Comparison of ENCODE assay signal across 8 cellular contexts in the genomic region with DNA sequence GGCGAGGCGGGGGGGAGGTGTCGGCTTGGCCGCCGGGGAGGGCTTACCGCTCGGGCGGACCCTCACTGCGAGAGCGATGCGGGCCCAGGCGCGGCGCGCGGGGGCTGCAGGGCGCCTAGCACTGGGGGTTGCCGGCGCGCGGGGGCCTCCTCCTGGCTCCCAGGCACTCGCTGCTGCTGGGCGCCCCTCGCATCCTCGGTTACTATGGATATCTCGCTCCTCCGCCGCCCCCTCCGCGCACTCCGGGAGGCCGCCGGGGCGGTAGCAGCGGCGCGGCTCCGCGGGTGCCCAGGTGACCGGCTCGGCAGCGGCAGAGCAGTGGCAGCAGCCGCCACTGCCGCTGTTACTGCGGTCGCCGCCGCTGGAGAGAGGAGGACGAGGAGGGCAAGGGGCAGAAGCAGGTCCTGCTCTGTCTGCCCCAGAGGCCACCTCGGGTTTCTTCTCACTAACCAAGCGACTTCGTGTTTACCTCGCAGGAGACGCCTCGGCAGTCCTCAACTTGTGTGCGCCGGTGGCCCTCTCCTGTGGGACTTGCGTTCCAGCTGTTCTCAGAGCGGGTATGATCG.
DNase-seq lines count a peak whose midpoint lies in the region; ATAC-seq and TF ChIP-seq lines count a peak whose summit lies in the region.

No MANE protein-coding gene starts in this region.

- H3K27me3 Mint-ChIP-seq in neural progenitor cell (ENCODE audit: insufficient read depth, low read depth) = peaks cover 42% of the 10 kb centered on the region
- peaks cover 22 to 52% (median 47%) of the 10 kb centered on the region in 5 donors for H3K27me3 Mint-ChIP-seq in naive thymus-derived CD8-positive, alpha-beta T cell
- peaks cover 45% of the 10 kb centered on the region for H3K27me3 Mint-ChIP-seq in stimulated activated naive CD8-positive, alpha-beta T cell treated with anti-CD3 and anti-CD28 coated beads, Interleukin-15, amount 100 ng/mL, for 72 hours

- H3K27ac ChIP-seq in HUES64 (ENCODE audit: low read depth, low read length) (no peak overlapping the region), cingulate gyrus (ENCODE audit: low read depth, low read length) (peak overlapping the region; percentile 55), neural progenitor cell (no peak overlapping the region)

- no peak overlapping the region for H3K27ac Mint-ChIP-seq in neural progenitor cell
- H3K27ac Mint-ChIP-seq in naive thymus-derived CD8-positive, alpha-beta T cell = no peak overlapping the region
- no peak overlapping the region for H3K27ac Mint-ChIP-seq in stimulated activated naive CD8-positive, alpha-beta T cell treated with anti-CD3 and anti-CD28 coated beads, Interleukin-15, amount 100 ng/mL, for 72 hours

- DNase-seq in BE2C (peak; percentile 6), neural progenitor cell (ENCODE audit: low spot score) (peak; percentile 75), HAP-1 (ENCODE audit: low spot score in 2 of 2) (no peak)
- DNase-seq in naive thymus-derived CD8-positive, alpha-beta T cell = no peak
- DNase-seq in stimulated activated naive CD8-positive, alpha-beta T cell treated with anti-CD3 and anti-CD28 coated beads, Interleukin-15, amount 100 ng/mL, for 72 hours = no peak

- no peaks in the 10 kb centered on the region for H3K9me3 Mint-ChIP-seq in neural progenitor cell
- peaks cover 0 to 4% (median 0%) of the 10 kb centered on the region in 9 donors for H3K9me3 Mint-ChIP-seq in naive thymus-derived CD8-positive, alpha-beta T cell
- no peaks in the 10 kb centered on the region for H3K9me3 Mint-ChIP-seq in stimulated activated naive CD8-positive, alpha-beta T cell treated with anti-CD3 and anti-CD28 coated beads, Interleukin-15, amount 100 ng/mL, for 72 hours

- no peak for ATAC-seq in naive thymus-derived CD8-positive, alpha-beta T cell
- ATAC-seq in GM21825 (IDR thresholded peaks at IDR 0.05; ENCODE audit: unreplicated experiment) = no peak
- ATAC-seq in stimulated activated naive CD8-positive, alpha-beta T cell treated with anti-CD3 and anti-CD28 coated beads, Interleukin-15, amount 100 ng/mL, for 72 hours = no peak

- peak overlapping the region; percentile 93 for H3K4me2 ChIP-seq in neural progenitor cell

- no peak for TF ChIP-seq CTCF in BE2C (IDR thresholded peaks at IDR 0.05; ENCODE audit: low read depth, low read length)
- TF ChIP-seq CTCF in neural progenitor cell (IDR thresholded peaks at IDR 0.05) = no peak

- peak overlapping the region; percentile 1 for H3K9ac ChIP-seq in HUES64 (ENCODE audit: low read depth, low read length)
- H3K9ac ChIP-seq in neural progenitor cell = no peak overlapping the region

- H3K36me3 ChIP-seq in BE2C (no peaks in the 10 kb centered on the region), HUES64 (ENCODE audit: insufficient read depth, low read length) (no peaks in the 10 kb centered on the region), neural progenitor cell (no peaks in the 10 kb centered on the region), HAP-1 (replicated peaks) (no peaks in the 10 kb centered on the region)

- peaks cover 37% of the 10 kb centered on the region for H4K20me1 ChIP-seq in neural progenitor cell (ENCODE audit: low read depth)

- peak overlapping the region; percentile 81 for H3K4me3 Mint-ChIP-seq in neural progenitor cell
- no peak overlapping the region for H3K4me3 Mint-ChIP-seq in naive thymus-derived CD8-positive, alpha-beta T cell
- H3K4me3 Mint-ChIP-seq in stimulated activated naive CD8-positive, alpha-beta T cell treated with anti-CD3 and anti-CD28 coated beads, Interleukin-15, amount 100 ng/mL, for 72 hours = no peak overlapping the region

- no peaks in the 10 kb centered on the region for H3K79me2 ChIP-seq in neural progenitor cell (ENCODE audit: low read depth)

- H3K4me3 ChIP-seq in BE2C (ENCODE audit: low read depth, low read length) (no peak overlapping the region), HUES64 (ENCODE audit: low read length) (peak overlapping the region; percentile 57), neural progenitor cell (peak overlapping the region; percentile 69), HAP-1 (no peak overlapping the region)

- H3F3A ChIP-seq in neural progenitor cell (ENCODE audit: low read depth) = peaks cover 24% of the 10 kb centered on the region

- WGBS in HUES64 = under 1% methylated on average over 60 of the region's 60 CpGs

- H3K27me3 ChIP-seq in BE2C = peaks cover 59% of the 10 kb centered on the region
- peaks cover 97% of the 10 kb centered on the region for H3K27me3 ChIP-seq in HUES64 (ENCODE audit: insufficient read depth, low read length)
- peaks cover 96% of the 10 kb centered on the region for H3K27me3 ChIP-seq in neural progenitor cell
- H3K27me3 ChIP-seq in HAP-1 (ENCODE audit: low read depth) = peaks cover 58% of the 10 kb centered on the region

- POLR2A ChIA-PET in naive thymus-derived CD8-positive, alpha-beta T cell (lab: Charles Lee) = no interaction called here

- in situ Hi-C loops in HAP-1 (cut with MboI; ENCODE audit: low sequenced_read_pairs) = no loop called here

- H2AFZ ChIP-seq in neural progenitor cell (replicated peaks) = peak overlapping the region; percentile 82

- H3K4me1 ChIP-seq in BE2C (no peaks in the 10 kb centered on the region), HUES64 (ENCODE audit: insufficient read depth, low read length) (peaks cover 13% of the 10 kb centered on the region), neural progenitor cell (peaks cover 18% of the 10 kb centered on the region), HAP-1 (no peaks in the 10 kb centered on the region)

- H3K9me3 ChIP-seq in BE2C (no peaks in the 10 kb centered on the region), HUES64 (ENCODE audit: insufficient read depth, low read depth, low read length) (no peaks in the 10 kb centered on the region), neural progenitor cell (ENCODE audit: low read depth) (no peaks in the 10 kb centered on the region), HAP-1 (no peaks in the 10 kb centered on the region)

- peaks cover 1% of the 10 kb centered on the region for H3K36me3 Mint-ChIP-seq in neural progenitor cell
- no peaks in the 10 kb centered on the region for H3K36me3 Mint-ChIP-seq in naive thymus-derived CD8-positive, alpha-beta T cell

- peaks cover 15% of the 10 kb centered on the region for H3K4me1 Mint-ChIP-seq in neural progenitor cell
- H3K4me1 Mint-ChIP-seq in naive thymus-derived CD8-positive, alpha-beta T cell = peaks cover 0 to 1% (median 0%) of the 10 kb centered on the region in 4 donors
- no peaks in the 10 kb centered on the region for H3K4me1 Mint-ChIP-seq in stimulated activated naive CD8-positive, alpha-beta T cell treated with anti-CD3 and anti-CD28 coated beads, Interleukin-15, amount 100 ng/mL, for 72 hours

Comparison
In these comparisons a context has a peak if more than half of its experiments do, and no peak if none do; other contexts are left out.
1. DNase-seq: peak in BE2C (single experiment) and neural progenitor cell (single experiment); none in HAP-1 (0 of 2), naive thymus-derived CD8-positive, alpha-beta T cell (0 of 10) and stimulated activated naive CD8-positive, alpha-beta T cell treated with anti-CD3 and anti-CD28 coated beads, Interleukin-15, amount 100 ng/mL, for 72 hours (0 of 2).
2. H3K4me3 ChIP-seq: peak in HUES64 (single experiment) and neural progenitor cell (single experiment); none in BE2C (single experiment) and HAP-1 (single experiment).